ENCODE assay signal across 1 cellular context in the genomic region with DNA sequence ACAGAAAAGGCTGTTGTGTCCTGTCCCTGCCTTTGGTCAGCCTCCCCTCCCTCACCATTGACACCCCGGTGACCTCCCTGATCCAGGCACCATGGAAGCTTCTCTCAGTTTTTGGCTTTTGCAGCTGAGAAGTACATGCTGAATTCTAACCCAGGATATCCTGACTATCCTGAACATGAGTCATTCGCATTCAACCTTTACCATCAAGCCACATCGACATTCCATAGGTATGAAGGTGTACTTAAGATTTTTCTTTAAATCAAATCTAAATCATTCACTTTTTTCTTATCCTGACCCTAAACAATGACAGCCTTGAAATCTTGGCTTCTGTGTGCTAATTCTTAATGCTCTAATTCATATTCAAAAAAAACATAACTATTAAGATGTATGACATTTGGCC.
TF ChIP-seq lines count a peak whose summit lies in the region.

No MANE protein-coding gene starts in this region.

TF ChIP-seq in HCT116, 20 proteins besides CTCF, POLR2A, EP300 and RAD21:
- TF ChIP-seq YY1 (IDR thresholded peaks at IDR 0.05; ENCODE audit: extremely low read depth, insufficient replicate concordance, low read depth, low read length) = no peak
- no peak for TF ChIP-seq CEBPB (IDR thresholded peaks at IDR 0.05; ENCODE audit: low read depth)
- TF ChIP-seq MAX (IDR thresholded peaks at IDR 0.05) = no peak
- TF ChIP-seq TCF7L2 (IDR thresholded peaks at IDR 0.05; ENCODE audit: borderline replicate concordance, extremely low read depth, insufficient read depth, insufficient read length) = no peak
- TF ChIP-seq CBX3 (IDR thresholded peaks at IDR 0.05; ENCODE audit: low read depth) = no peak
- TF ChIP-seq ZNF274 (IDR thresholded peaks at IDR 0.05; ENCODE audit: low read depth, low read length) = no peak
- TF ChIP-seq ZFX (IDR thresholded peaks at IDR 0.05) = no peak
